ENCODE assay signal across 22 cellular contexts in genomic region chr12:114821571-114821970, GRCh38.
DNase-seq lines count a peak whose midpoint lies in the region; ATAC-seq and TF ChIP-seq lines count a peak whose summit lies in the region.
"Had no signal": no experiment of that assay in that cellular context is flagged by ENCODE, and none has a peak within 500 bp of the region (broad histone marks: within the 10 kb centered on the region; RNA-seq: fewer than 3 reads in every experiment).

No MANE protein-coding gene starts in this region.

- H3K23ac ChIP-seq in trophoblast cell (ENCODE audit: low read length), result no peak overlapping the region

- no peaks in the 10 kb centered on the region for H3K27me3 ChIP-seq in PC-3 (ENCODE audit: low read length)
- H3K27me3 ChIP-seq in trophoblast cell (ENCODE audit: insufficient read depth, low read length), result no peaks in the 10 kb centered on the region
- H3K27me3 ChIP-seq: BLaER1 treated with 17β-estradiol and CSF1 and Interleukin-3, amounts not matched to agents 10 nM and 100 nM had no signal

- H2AFZ ChIP-seq in PC-3 (ENCODE audit: low read length), result no peak overlapping the region
- no peak overlapping the region for H2AFZ ChIP-seq in trophoblast cell (ENCODE audit: insufficient read depth, low read length, poor library complexity)

- H3K9me3 ChIP-seq in PC-3 (ENCODE audit: low read length) (no peaks in the 10 kb centered on the region), trophoblast cell (ENCODE audit: insufficient read depth, low read depth, low read length) (no peaks in the 10 kb centered on the region)
- H3K9me3 ChIP-seq: BLaER1 treated with 17β-estradiol and CSF1 and Interleukin-3, amounts not matched to agents 10 nM and 100 nM had no signal

- ATAC-seq in PC-3, result no peak; the same call in 1 of the 2 replicates
- ATAC-seq in activated T-helper 17 cell treated with anti-CD3 and anti-CD28 coated beads, Interleukin-2, amount 50 U/mL, for 72 hours (replicated peaks), result no peak
- ATAC-seq in HG03039 (IDR thresholded peaks at IDR 0.05; ENCODE audit: unreplicated experiment), result no peak
- ATAC-seq: CD8-positive, alpha-beta T cell had no signal

- WGBS in trophoblast cell (ENCODE audit: extremely low coverage, insufficient coverage, insufficient read length), result no CpG with 5 or more reads among the region's 3 CpGs

- H3K9me3 Mint-ChIP-seq in activated T-helper 17 cell treated with anti-CD3 and anti-CD28 coated beads, Interleukin-2, amount 50 U/mL, for 72 hours, result no peaks in the 10 kb centered on the region
- H3K9me3 Mint-ChIP-seq: CD8-positive, alpha-beta T cell had no signal

- H3K9me2 ChIP-seq in PC-3 (replicated peaks; ENCODE audit: low read length), result no peaks in the 10 kb centered on the region

- intact Hi-C loops in PC-3 (cut with micrococcal nuclease), result no loop called here

- POLR2A ChIA-PET in PC-3 (lab: Charles Lee; ENCODE audit: unreplicated experiment), result no interaction called here

- H3K79me1 ChIP-seq in trophoblast cell (ENCODE audit: low read length), result no peaks in the 10 kb centered on the region

- no peaks in the 10 kb centered on the region for H3K79me2 ChIP-seq in PC-3 (ENCODE audit: low read length)
- H3K79me2 ChIP-seq in trophoblast cell (ENCODE audit: control insufficient read depth, insufficient read depth, low read length, poor library complexity), result no peaks in the 10 kb centered on the region

- no TSS peak for BruUV-seq in PC-3 (replicated peaks; lab: Mats Ljungman, UMichigan)

- H3K9ac ChIP-seq in PC-3 (ENCODE audit: low read length) (no peak overlapping the region), trophoblast cell (ENCODE audit: low read length) (no peak overlapping the region)
- H3K9ac ChIP-seq: BLaER1 treated with 17β-estradiol and CSF1 and Interleukin-3, amounts not matched to agents 10 nM and 100 nM had no signal

- H2BK5ac ChIP-seq in trophoblast cell (ENCODE audit: low read depth, low read length, poor library complexity), result no peak overlapping the region

- no peaks in the 10 kb centered on the region for H3K27me3 Mint-ChIP-seq in activated T-helper 17 cell treated with anti-CD3 and anti-CD28 coated beads, Interleukin-2, amount 50 U/mL, for 72 hours
- H3K27me3 Mint-ChIP-seq: B cell; CD4-positive, alpha-beta T cell had no signal

- H3K27ac ChIP-seq in PC-3 (ENCODE audit: low read length) (no peak overlapping the region), trophoblast cell (ENCODE audit: low read depth, low read length) (no peak overlapping the region), coronary artery (no peak overlapping the region)
- H3K27ac ChIP-seq: BLaER1 treated with 17β-estradiol and CSF1 and Interleukin-3, amounts not matched to agents 10 nM and 100 nM; C4-2B had no signal

- no peaks in the 10 kb centered on the region for H3K36me3 Mint-ChIP-seq in activated T-helper 17 cell treated with anti-CD3 and anti-CD28 coated beads, Interleukin-2, amount 50 U/mL, for 72 hours (ENCODE audit: low read depth)
- H3K36me3 Mint-ChIP-seq: CD8-positive, alpha-beta T cell had no signal

- no peak overlapping the region for H4K91ac ChIP-seq in trophoblast cell (ENCODE audit: low read depth, low read length)

- no peak overlapping the region for H4K12ac ChIP-seq in trophoblast cell (ENCODE audit: low read depth, low read length)

- H3K4me3 ChIP-seq in PC-3 (ENCODE audit: low read length) (no peak overlapping the region), trophoblast cell (ENCODE audit: low read depth, low read length) (no peak overlapping the region), coronary artery (no peak overlapping the region)
- H3K4me3 ChIP-seq: BLaER1 treated with 17β-estradiol and CSF1 and Interleukin-3, amounts not matched to agents 10 nM and 100 nM had no signal

- H3K36me3 ChIP-seq in PC-3 (ENCODE audit: low read depth, low read length) (no peaks in the 10 kb centered on the region), trophoblast cell (ENCODE audit: control insufficient read depth in 1 of 2, insufficient read depth in 2 of 2, low read length in 2 of 2) (no peaks in the 10 kb centered on the region)
- H3K36me3 ChIP-seq: BLaER1 treated with 17β-estradiol and CSF1 and Interleukin-3, amounts not matched to agents 10 nM and 100 nM had no signal

- H2BK120ac ChIP-seq in trophoblast cell (ENCODE audit: insufficient read depth, low read length, poor library complexity), result no peak overlapping the region

- H2AK5ac ChIP-seq in trophoblast cell (ENCODE audit: low read length), result no peak overlapping the region

- TF ChIP-seq CTCF in PC-3 (conservative IDR thresholded peaks at IDR 0.05; ENCODE audit: low read depth, low read length) (no peak), coronary artery (IDR thresholded peaks at IDR 0.05) (no peak)

- no peak overlapping the region for H3K18ac ChIP-seq in trophoblast cell (ENCODE audit: low read length)

- H3K4me1 Mint-ChIP-seq in activated T-helper 17 cell treated with anti-CD3 and anti-CD28 coated beads, Interleukin-2, amount 50 U/mL, for 72 hours, result no peaks in the 10 kb centered on the region
- H3K4me1 Mint-ChIP-seq: B cell had no signal

- H3K14ac ChIP-seq in trophoblast cell (ENCODE audit: low read length), result no peak overlapping the region

- no peak overlapping the region for H3K27ac Mint-ChIP-seq in activated T-helper 17 cell treated with anti-CD3 and anti-CD28 coated beads, Interleukin-2, amount 50 U/mL, for 72 hours
- H3K27ac Mint-ChIP-seq: B cell; CD4-positive, alpha-beta T cell; CD8-positive, alpha-beta T cell had no signal

- H3K4me2 ChIP-seq in PC-3 (ENCODE audit: low read length), result no peak overlapping the region
- H3K4me2 ChIP-seq in trophoblast cell (ENCODE audit: low read length), result no peak overlapping the region

- H4K20me1 ChIP-seq in PC-3 (ENCODE audit: low read length), result no peaks in the 10 kb centered on the region
- H4K20me1 ChIP-seq: BLaER1 treated with 17β-estradiol and CSF1 and Interleukin-3, amounts not matched to agents 10 nM and 100 nM had no signal

- DNase-seq in EH (ENCODE audit: low read depth) (peak; percentile 34), PC-3 (peak; percentile 26), hepatic stellate cell (ENCODE audit: low spot score) (peak; percentile 23), trophoblast cell (peak; percentile 33 to 79), HUDEP-2 (lab: John Stamatoyannopoulos, UW; ENCODE audit: unreplicated experiment in 76 of 76) (no peak), coronary artery (ENCODE audit: low spot score) (no peak)
- DNase-seq: 8988T; ACHN; AML-193; CD4-positive, alpha-beta T cell; CD8-positive, alpha-beta T cell; DMS 273 treated with DMSO at 0.1 percent for 48 hours; DMS153; DMS53; DMS79; DND-41; GF-D8 had no signal

- H4K8ac ChIP-seq in trophoblast cell (ENCODE audit: low read depth, low read length), result no peak overlapping the region

- no peak overlapping the region for H3K4me3 Mint-ChIP-seq in activated T-helper 17 cell treated with anti-CD3 and anti-CD28 coated beads, Interleukin-2, amount 50 U/mL, for 72 hours
- H3K4me3 Mint-ChIP-seq: B cell; CD4-positive, alpha-beta T cell; CD8-positive, alpha-beta T cell had no signal

- CTCF ChIA-PET in PC-3 (lab: Charles Lee), result interaction anchor here (0.5 kb wide), 1 partner anchor 190 kb away, joined by 4 read pairs; no protein-coding TSS in a partner anchor

- no peak overlapping the region for H3K4ac ChIP-seq in trophoblast cell (ENCODE audit: low read depth, low read length)

- H3K4me1 ChIP-seq in PC-3 (ENCODE audit: insufficient read depth, low read length), result no peaks in the 10 kb centered on the region
- no peaks in the 10 kb centered on the region for H3K4me1 ChIP-seq in trophoblast cell (ENCODE audit: control insufficient read depth in 1 of 2, insufficient read depth in 2 of 2, low read length in 2 of 2)

- H3F3A ChIP-seq in PC-3 (ENCODE audit: low read length, unreplicated experiment), result no peaks in the 10 kb centered on the region

- H2BK12ac ChIP-seq in trophoblast cell (ENCODE audit: low read length), result no peak overlapping the region

Comparison
In these comparisons a context has a peak if more than half of its experiments do, and no peak if none do; other contexts are left out.
1. DNase-seq: peak in EH (single experiment), PC-3 (single experiment), hepatic stellate cell (single experiment) and trophoblast cell (2 of 2); none in HUDEP-2 (0 of 76) and coronary artery (single experiment).